21 cellular contexts compared by ENCODE assay signal in genomic region chr13:98372886-98373285, GRCh38.
DNase-seq lines count a peak whose midpoint lies in the region; ATAC-seq, FAIRE-seq and TF ChIP-seq lines count a peak whose summit lies in the region.
"Had no signal": no experiment of that assay in that cellular context is flagged by ENCODE, and none has a peak within 500 bp of the region (broad histone marks: within the 10 kb centered on the region; RNA-seq: fewer than 3 reads in every experiment).

No MANE protein-coding gene starts in this region.

- H2AFZ ChIP-seq in MM.1S (ENCODE audit: low read length), result no peak overlapping the region

- H3K79me2 ChIP-seq in MM.1S (ENCODE audit: low read length), result no peaks in the 10 kb centered on the region

- H3K9ac ChIP-seq in MM.1S (ENCODE audit: low read length), result no peak overlapping the region

- H3K36me3 ChIP-seq in psoas muscle (ENCODE audit: insufficient read depth in 1 of 2, low read depth in 1 of 2), result no peaks in the 10 kb centered on the region
- H3K36me3 ChIP-seq in MM.1S (replicated peaks; ENCODE audit: insufficient read depth, low read length), result no peaks in the 10 kb centered on the region

- no peak for TF ChIP-seq CTCF in HFF-Myc (IDR thresholded peaks at IDR 0.05; ENCODE audit: low read depth, low read length, missing control alignments)
- TF ChIP-seq CTCF in psoas muscle (IDR thresholded peaks at IDR 0.05), result no peak
- no peak for TF ChIP-seq CTCF in MM.1S (IDR thresholded peaks at IDR 0.05; ENCODE audit: low read length)

- H3K9me2 ChIP-seq in MM.1S (replicated peaks; ENCODE audit: insufficient read depth, low read length), result no peaks in the 10 kb centered on the region

- H3K4me3 ChIP-seq in HFF-Myc (replicated peaks; ENCODE audit: low read depth, low read length), result no peak overlapping the region
- H3K4me3 ChIP-seq in psoas muscle, result peak overlapping the region; percentile 17
- H3K4me3 ChIP-seq in MM.1S (ENCODE audit: low read length), result no peak overlapping the region
- H3K4me3 ChIP-seq: coronary artery, SJSA1, smooth muscle cell, upper lobe of left lung had no signal

- no peak overlapping the region for H3K4me2 ChIP-seq in MM.1S (ENCODE audit: low read depth, low read length)
- H3K4me2 ChIP-seq: smooth muscle cell had no signal

- intact Hi-C loops in psoas muscle (cut with DNase I), result no loop called here

- no peaks in the 10 kb centered on the region for H3F3A ChIP-seq in MM.1S (ENCODE audit: insufficient read depth, low read length)

- H3K9me3 ChIP-seq in psoas muscle (peaks cover 9% of the 10 kb centered on the region), MM.1S (replicated peaks; ENCODE audit: insufficient read depth, low read length) (no peaks in the 10 kb centered on the region)
- H3K9me3 ChIP-seq: SJSA1, upper lobe of left lung had no signal

- H3K4me1 ChIP-seq in psoas muscle (peaks cover 16% of the 10 kb centered on the region), MM.1S (ENCODE audit: low read length) (no peaks in the 10 kb centered on the region)

- H4K20me1 ChIP-seq in MM.1S (ENCODE audit: insufficient read depth, low read length), result no peaks in the 10 kb centered on the region

- ATAC-seq in psoas muscle, result peak; percentile 80 to 97 (median 96)
- ATAC-seq: activated naive CD8-positive, alpha-beta T cell treated with anti-CD3 and anti-CD28 coated beads, Interleukin-2, amount 50 U/mL, for 24 hours; activated T-cell treated with anti-CD3 and anti-CD28 coated beads, Interleukin-2, amount 50 U/mL, for 4 hours; HepG2; stimulated activated naive B cell treated with anti-CD40 and anti-IgM and Interleukin-4, amounts not matched to agents 10 μg/mL and 1 μg/mL and 100 μg/mL, for 72 hours had no signal

- FAIRE-seq in RCC 7860 (lab: Jason Lieb, UNC), result no peak
- FAIRE-seq: HepG2 had no signal

- 29 to 45% (median 35%) methylated on average over 8 of the region's 8 CpGs for WGBS in psoas muscle, 3 donors

- H3K27ac ChIP-seq in psoas muscle (peak overlapping the region; percentile 75), MM.1S (ENCODE audit: low read length) (no peak overlapping the region)
- H3K27ac ChIP-seq: coronary artery, epithelial cell of prostate, SJSA1, upper lobe of left lung had no signal

- DNase-seq in HFF-Myc (ENCODE audit: extremely low read depth, low read depth) (peak; percentile 45), amniotic epithelial cell (ENCODE audit: low read depth) (peak; percentile 68), iPS DF 4.7 (ENCODE audit: extremely low read depth, low spot score) (peak; percentile 11), psoas muscle (peak in 1 of 2 donors; percentile 66), amygdala (lab: John Stamatoyannopoulos, UW) (no peak), RCC 7860 (ENCODE audit: low spot score) (no peak), NCI-H1417 treated with DMSO at 0.1 percent for 48 hours (lab: John Stamatoyannopoulos, UW) (no peak), MM.1S (no peak)
- DNase-seq: activated CD4-positive, alpha-beta T cell treated with anti-CD3 and anti-CD28 coated beads, Interleukin-2, amount 50 U/mL, for 4 hours; activated naive CD8-positive, alpha-beta T cell treated with anti-CD3 and anti-CD28 coated beads, Interleukin-2, amount 50 U/mL, for 24 hours; activated T-cell treated with anti-CD3 and anti-CD28 coated beads, Interleukin-2, amount 50 U/mL, for 4 hours; NCI-H1092; NCI-H446; nucleus accumbens; stimulated activated naive B cell treated with anti-CD40 and anti-IgM and Interleukin-4, amounts not matched to agents 10 μg/mL and 1 μg/mL and 100 μg/mL, for 72 hours; upper lobe of left lung had no signal

- H3K27me3 ChIP-seq in psoas muscle (ENCODE audit: insufficient read depth in 3 of 3, low read length in 2 of 3), result no peaks in the 10 kb centered on the region
- no peaks in the 10 kb centered on the region for H3K27me3 ChIP-seq in MM.1S (replicated peaks; ENCODE audit: insufficient read depth, low read length)
- H3K27me3 ChIP-seq: SJSA1, upper lobe of left lung had no signal

Comparison
In these comparisons a context has a peak if more than half of its experiments do, and no peak if none do; other contexts are left out.
1. DNase-seq: peak in HFF-Myc (single experiment), amniotic epithelial cell (single experiment) and iPS DF 4.7 (single experiment); none in amygdala (0 of 56), RCC 7860 (single experiment), NCI-H1417 treated with DMSO at 0.1 percent for 48 hours (single experiment) and MM.1S (single experiment).